In the genomic region with DNA sequence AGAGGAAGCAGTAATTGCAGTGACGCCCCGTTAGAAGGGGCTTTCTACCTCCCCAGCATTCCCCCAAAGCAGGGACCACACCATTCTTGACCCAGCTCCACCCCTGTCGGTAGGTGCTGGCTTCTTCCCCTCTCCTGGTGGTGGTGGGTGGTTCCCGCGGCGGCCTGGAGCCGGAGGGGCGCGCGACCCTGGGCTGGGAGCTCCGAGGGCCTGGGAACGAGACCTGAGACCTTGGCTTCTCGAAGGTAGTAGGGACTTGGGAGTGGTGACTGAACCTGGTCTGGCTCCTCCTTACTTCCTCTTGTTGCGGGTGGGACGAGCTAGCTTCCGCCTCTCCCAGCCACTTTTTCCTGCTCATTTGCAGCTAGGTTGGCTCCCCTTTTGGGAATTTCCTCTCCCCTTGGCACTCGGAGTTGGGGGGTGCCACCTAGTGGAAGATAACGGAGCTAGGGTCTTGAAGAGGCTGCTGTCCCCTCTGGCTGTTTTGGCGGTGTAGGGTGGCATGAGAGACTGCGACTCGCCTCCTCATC, we compare ENCODE assay signal across 8 cellular contexts. TPM values are rescaled to one million over a fixed set of nuclear protein-coding genes. Genes with fewer than 3 reads are reported as not detected.
DNase-seq lines count a peak whose midpoint lies in the region; ATAC-seq and TF ChIP-seq lines count a peak whose summit lies in the region.

No MANE protein-coding gene starts in this region.

- intact Hi-C loops in PC-9 (cut with micrococcal nuclease; ENCODE audit: unreplicated experiment) (loop anchor here (10.0 kb wide), 1 partner anchor 271 kb away; a partner anchor contains a TSS), adrenal gland (cut with DNase I) (no loop called here)

- peaks cover 7% of the 10 kb centered on the region; the same call in 1 of the 2 replicates for H3F3A ChIP-seq in PC-9 (ENCODE audit: insufficient read depth, low read depth)

- H3K4me1 ChIP-seq in PC-9 (replicated peaks; ENCODE audit: insufficient read depth), result peaks cover 14% of the 10 kb centered on the region
- H3K4me1 ChIP-seq in adrenal gland (replicated peaks in 1 of 2), result peaks cover 7 to 11% of the 10 kb centered on the region in 2 donors
- no peaks in the 10 kb centered on the region for H3K4me1 ChIP-seq in cardiac muscle cell (ENCODE audit: low read depth)

- 0 to 4% (median 2%) methylated on average over 5 to 21 of the region's 21 CpGs for WGBS in adrenal gland, 4 donors

- H4K20me1 ChIP-seq in PC-9 (ENCODE audit: insufficient read depth), result peaks cover 8% of the 10 kb centered on the region; the same call in 1 of the 2 replicates

- H3K36me3 ChIP-seq in PC-9 (ENCODE audit: low read depth) (no peaks in the 10 kb centered on the region), adrenal gland (replicated peaks in 1 of 2) (peaks cover 0 to 17% of the 10 kb centered on the region in 2 donors), cardiac muscle cell (no peaks in the 10 kb centered on the region)

- CTCF ChIA-PET in PC-9 (lab: Charles Lee), result interaction anchor here (0.5 to 1.1 kb wide), 5 partner anchors 19 to 411 kb away, joined by 3 to 8 read pairs (median 3); no protein-coding TSS in a partner anchor

- H3K27me3 ChIP-seq in PC-9 (ENCODE audit: insufficient read depth, low read depth), result no peaks in the 10 kb centered on the region
- H3K27me3 ChIP-seq in adrenal gland, result no peaks in the 10 kb centered on the region
- H3K27me3 ChIP-seq in cardiac muscle cell, result peaks cover 2% of the 10 kb centered on the region

- TSS peak; percentile 75 for BruUV-seq in PC-9 (replicated peaks; lab: Mats Ljungman, UMichigan)

- H3K9me3 ChIP-seq in PC-9 (ENCODE audit: insufficient read depth, low read depth) (no peaks in the 10 kb centered on the region), adrenal gland (replicated peaks in 1 of 3) (no peaks in the 10 kb centered on the region), cardiac muscle cell (ENCODE audit: low read depth) (no peaks in the 10 kb centered on the region)

- ATAC-seq in omental fat pad (ENCODE audit: low FRiP score) (peak; percentile 12), HG03457 (IDR thresholded peaks at IDR 0.05; ENCODE audit: unreplicated experiment) (no peak)

- H3K4me2 ChIP-seq in PC-9, result peak overlapping the region; percentile 93

- H2AFZ ChIP-seq in PC-9, result peak overlapping the region; percentile 87

- TF ChIP-seq POLR2A in adrenal gland (IDR thresholded peaks at IDR 0.05), result no peak

- H3K79me2 ChIP-seq in PC-9 (ENCODE audit: low read depth), result peaks cover 7% of the 10 kb centered on the region; the same call in 1 of the 2 replicates

- H3K27ac ChIP-seq in PC-9, result peak overlapping the region; percentile 31; the same call in 1 of the 2 replicates
- peak overlapping the region; percentile 68 to 90 (median 77) for H3K27ac ChIP-seq in adrenal gland
- peak overlapping the region; percentile 53 for H3K27ac ChIP-seq in cardiac muscle cell

- DNase-seq in activated T-cell treated with anti-CD3 and anti-CD28 coated beads for 48 hours (ENCODE audit: low read depth), result peak; percentile 13
- no peak for DNase-seq in activated T-cell treated with anti-CD3 and anti-CD28 coated beads for 4 hours
- DNase-seq in HT1080 (ENCODE audit: low read depth), result peak; percentile 79
- peak; percentile 61 to 63 for DNase-seq in PC-9
- DNase-seq in adrenal gland, result peak in 6 of 7 donors; percentile 53 to 83 (median 69)
- peak; percentile 55 to 70 for DNase-seq in cardiac muscle cell (ENCODE audit: low read depth in 1 of 2, low spot score in 1 of 2)
- no peak for DNase-seq in omental fat pad (ENCODE audit: low spot score)

- TF ChIP-seq CTCF in PC-9 (conservative IDR thresholded peaks at IDR 0.05) (peak; percentile 71), adrenal gland (IDR thresholded peaks at IDR 0.05) (peak; percentile 14 to 50 (median 43)), cardiac muscle cell (IDR thresholded peaks at IDR 0.05; ENCODE audit: low read depth, low read length) (peak; percentile 33), omental fat pad (IDR thresholded peaks at IDR 0.05) (no peak)

- H3K4me3 ChIP-seq in PC-9 (peak overlapping the region; percentile 95), adrenal gland (peak overlapping the region; percentile 55 to 92 (median 81)), cardiac muscle cell (peak overlapping the region; percentile 71)

- no peaks in the 10 kb centered on the region for H3K9me2 ChIP-seq in PC-9 (ENCODE audit: insufficient read depth)

- POLR2A ChIA-PET in PC-9 (lab: Charles Lee; ENCODE audit: unreplicated experiment), result interaction anchor here (0.6 to 1.5 kb wide), 2 partner anchors 19 to 417 kb away, joined by 5 to 7 read pairs; no protein-coding TSS in a partner anchor

RNA-seq across cellular contexts. Expression of a gene that starts 0.5 kb away (rescaled TPM):
- total RNA-seq in HT1080 (2014; rRNA removed; shearing (Covaris generic)), result 139 and 191 TPM in 2 replicates
- polyA plus RNA-seq in HT1080 (2015; cell fraction: cytosol; rRNA removed), result 180 and 191 TPM in 2 replicates
- 360 and 432 TPM in 2 replicates for polyA plus RNA-seq in HT1080 (2015; cell fraction: nucleus; rRNA removed)
- 226 and 413 TPM in 2 replicates for total RNA-seq in PC-9 (2021)
- total RNA-seq in adrenal gland, result 100 to 1,000 TPM; 216 to 721 (median 418) TPM
- polyA plus RNA-seq in adrenal gland, result 100 to 1,000 TPM in 1 of 3 donors, 10 to 100 TPM in 2; 91.7 to 111 (median 93.0) TPM
- 274 and 275 TPM in 2 replicates for total RNA-seq in cardiac muscle cell
- polyA plus RNA-seq in cardiac muscle cell, result 353 and 377 TPM in 2 replicates
- 100 to 1,000 TPM; 275 to 379 (median 316) TPM for total RNA-seq in omental fat pad

RNA-seq across cellular contexts. Expression of a gene that starts 18.1 kb away (rescaled TPM):
- 11.4 and 11.7 TPM in 2 replicates for total RNA-seq in HT1080 (2014; rRNA removed; shearing (Covaris generic))
- 3.6 and 5.1 TPM in 2 replicates for polyA plus RNA-seq in HT1080 (2015; cell fraction: cytosol; rRNA removed)
- polyA plus RNA-seq in HT1080 (2015; cell fraction: nucleus; rRNA removed), result 3.3 and 3.8 TPM in 2 replicates
- total RNA-seq in PC-9 (2021), result 8.3 and 11.8 TPM in 2 replicates
- 1 to 10 TPM in 6 of 8 donors, under 1 TPM in 2; 0.79 to 5.4 (median 2.4) TPM for total RNA-seq in adrenal gland
- 1 to 10 TPM in 1 of 3 donors, under 1 TPM in 2; 0.13 to 2.7 (median 0.54) TPM for polyA plus RNA-seq in adrenal gland
- total RNA-seq in cardiac muscle cell, result 45.1 and 49.5 TPM in 2 replicates
- 38.6 and 43.2 TPM in 2 replicates for polyA plus RNA-seq in cardiac muscle cell
- 1 to 10 TPM in 1 of 4 donors, under 1 TPM in 3; 0.56 to 3.5 (median 0.95) TPM for total RNA-seq in omental fat pad

RNA-seq across cellular contexts. Expression of a gene that starts 20.9 kb away (rescaled TPM):
- total RNA-seq in HT1080 (2014; rRNA removed; shearing (Covaris generic)), result 154 and 185 TPM in 2 replicates
- polyA plus RNA-seq in HT1080 (2015; cell fraction: cytosol; rRNA removed), result 130 and 147 TPM in 2 replicates
- polyA plus RNA-seq in HT1080 (2015; cell fraction: nucleus; rRNA removed), result 111 and 121 TPM in 2 replicates
- total RNA-seq in PC-9 (2021), result 164 and 204 TPM in 2 replicates
- total RNA-seq in adrenal gland, result 100 to 1,000 TPM; 112 to 192 (median 157) TPM
- polyA plus RNA-seq in adrenal gland, result 100 to 1,000 TPM in 2 of 3 donors, 10 to 100 TPM in 1; 100.0 to 262 (median 236) TPM
- 228 and 243 TPM in 2 replicates for total RNA-seq in cardiac muscle cell
- 252 and 284 TPM in 2 replicates for polyA plus RNA-seq in cardiac muscle cell
- total RNA-seq in omental fat pad, result 10 to 100 TPM; 46.0 to 75.7 (median 60.7) TPM

RNA-seq across cellular contexts. Expression of a gene that starts 37.2 kb away (rescaled TPM):
- 0.31 and 1.9 TPM in 2 replicates for total RNA-seq in HT1080 (2014; rRNA removed; shearing (Covaris generic))
- 1.5 and 2.3 TPM in 2 replicates for polyA plus RNA-seq in HT1080 (2015; cell fraction: cytosol; rRNA removed)
- 0.46 and 0.65 TPM in 2 replicates for polyA plus RNA-seq in HT1080 (2015; cell fraction: nucleus; rRNA removed)
- total RNA-seq in PC-9 (2021) (not detected in 2 replicates), adrenal gland (10 to 100 TPM in 2 of 8 donors, 1 to 10 TPM in 6; 1.6 to 26.4 (median 8.6) TPM), cardiac muscle cell (2.3 and 5.8 TPM in 2 replicates), omental fat pad (under 1 TPM in 1 of 4 donors, not detected in 3; 0.84 TPM)
- polyA plus RNA-seq in adrenal gland (100 to 1,000 TPM in 1 of 3 donors, 10 to 100 TPM in 2; 19.3 to 133 (median 38.5) TPM), cardiac muscle cell (0.99 and 1.9 TPM in 2 replicates)

RNA-seq across cellular contexts. Expression of a gene that starts 43.9 kb away (rescaled TPM):
- total RNA-seq in HT1080 (2014; rRNA removed; shearing (Covaris generic)), result not detected in 2 replicates
- polyA plus RNA-seq in HT1080 (2015; cell fraction: cytosol; rRNA removed), result 0.19 TPM in 1 of 2 replicates, not detected in the other
- polyA plus RNA-seq in HT1080 (2015; cell fraction: nucleus; rRNA removed), result 0.56 and 1.8 TPM in 2 replicates
- total RNA-seq in PC-9 (2021) (5.7 TPM in 2 replicates), adrenal gland (1 to 10 TPM in 2 of 8 donors, under 1 TPM in 5, not detected in 1; 0.06 to 1.8 (median 0.69) TPM), cardiac muscle cell (2.0 and 11.0 TPM in 2 replicates), omental fat pad (1 to 10 TPM in 2 of 4 donors, under 1 TPM in 2; 0.72 to 1.6 (median 1.0) TPM)
- polyA plus RNA-seq in adrenal gland (1 to 10 TPM in 1 of 3 donors, under 1 TPM in 2; 0.07 to 1.7 (median 0.88) TPM), cardiac muscle cell (0.56 and 6.7 TPM in 2 replicates)

Comparison
In these comparisons a context has a peak if more than half of its experiments do, and no peak if none do; other contexts are left out.
1. DNase-seq: peak in activated T-cell treated with anti-CD3 and anti-CD28 coated beads for 48 hours (single experiment), HT1080 (single experiment), PC-9 (2 of 2), adrenal gland (6 of 7) and cardiac muscle cell (2 of 2); none in activated T-cell treated with anti-CD3 and anti-CD28 coated beads for 4 hours (single experiment) and omental fat pad (single experiment).
2. CTCF ChIP-seq: peak in PC-9 (single experiment), adrenal gland (6 of 6) and cardiac muscle cell (single experiment); none in omental fat pad (0 of 3).
3. Peak in every context shown above with its lines, with median percentiles within 50 percentile points of each other: H3K27ac ChIP-seq and H3K4me3 ChIP-seq.